8 cellular contexts compared by ENCODE assay signal in the genomic region with DNA sequence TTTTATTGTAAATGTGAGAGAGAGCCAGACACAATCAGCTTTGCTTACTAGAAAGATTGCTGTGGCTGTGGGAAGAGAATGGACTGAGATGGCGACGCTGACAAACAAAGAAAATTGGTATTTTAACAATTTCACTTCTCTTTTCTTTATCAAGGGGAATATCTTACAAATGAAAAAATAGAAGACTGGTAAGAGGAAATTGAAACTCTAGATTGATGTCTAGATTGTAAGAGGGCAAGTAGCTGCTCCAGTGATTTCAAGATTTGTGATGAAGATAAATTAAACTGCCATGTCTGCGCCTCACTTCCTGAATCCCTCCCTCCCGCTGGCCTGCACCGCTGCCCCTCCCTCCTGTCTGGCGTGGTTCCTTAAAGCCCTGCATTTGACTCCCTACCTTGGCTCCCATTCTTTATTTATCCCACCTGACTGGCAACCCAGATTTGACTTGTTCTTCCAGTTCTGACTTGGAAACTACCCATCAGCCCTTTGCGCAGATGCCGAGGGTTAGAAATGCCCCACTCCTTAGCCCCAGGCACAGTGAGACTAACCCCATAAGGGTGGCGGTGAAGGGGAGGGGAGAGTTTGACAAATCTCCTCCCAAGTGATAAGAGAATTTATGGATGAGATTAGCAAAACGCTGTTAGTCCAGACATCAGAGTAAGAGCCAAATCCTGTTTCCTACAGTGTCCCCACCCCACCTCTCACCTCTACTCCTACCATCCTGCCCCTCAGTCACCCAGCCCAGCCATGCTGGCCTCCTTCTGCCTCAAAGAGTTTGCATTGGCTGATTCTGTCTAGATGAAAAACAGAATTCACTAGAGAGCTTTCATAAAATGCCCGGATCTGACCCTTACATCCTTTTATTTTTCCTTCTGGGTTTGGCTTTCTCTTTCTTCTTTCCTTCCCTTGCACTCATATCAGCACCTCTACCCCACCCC.
A peak's percentile ranks its signal among the peaks of the same experiment; 100 is the strongest.
DNase-seq lines count a peak whose midpoint lies in the region; ATAC-seq lines count a peak whose summit lies in the region.

No MANE protein-coding gene starts in this region.

- H3K4me1 Mint-ChIP-seq in IgD-negative memory B cell: peaks cover 18 to 31% (median 30%) of the 10 kb centered on the region in 3 donors
- H3K4me1 Mint-ChIP-seq in activated T-helper 1 cell treated with anti-CD3 and anti-CD28 coated beads, Interleukin-12 subunit alpha, Interleukin-12 subunit beta, Interleukin-2, Interleukin-4 antibody, amounts not matched to agents 30 ng/mL and 10 ng/mL and 1 ng/mL, durations not matched to agents 14 hours and 24 hours and 36 hours (ENCODE audit: low read depth): peaks cover 22% of the 10 kb centered on the region

- no peaks in the 10 kb centered on the region for H3K27me3 Mint-ChIP-seq in IgD-negative memory B cell
- no peaks in the 10 kb centered on the region for H3K27me3 Mint-ChIP-seq in activated T-helper 1 cell treated with anti-CD3 and anti-CD28 coated beads, Interleukin-12 subunit alpha, Interleukin-12 subunit beta, Interleukin-2, Interleukin-4 antibody, amounts not matched to agents 30 ng/mL and 10 ng/mL and 1 ng/mL, durations not matched to agents 14 hours and 24 hours and 36 hours (ENCODE audit: insufficient read depth)

- no peak for DNase-seq in activated T-helper 1 cell treated with anti-CD3 and anti-CD28 coated beads, Interleukin-12 subunit alpha, Interleukin-12 subunit beta, Interleukin-2, Interleukin-4 antibody, amounts not matched to agents 30 ng/mL and 10 ng/mL and 1 ng/mL, durations not matched to agents 14 hours and 24 hours and 36 hours (ENCODE audit: low spot score)
- peak; percentile 51 for DNase-seq in medulla oblongata (ENCODE audit: extremely low spot score)
- DNase-seq in 8988T: no peak
- no peak for DNase-seq in stimulated activated CD4-positive, alpha-beta T cell treated with anti-CD3 and anti-CD28 coated beads, Interleukin-4, amount 100 ng/mL, for 1 hour
- no peak for DNase-seq in effector CD8-positive, alpha-beta T cell (lab: John Stamatoyannopoulos, UW)

- peak overlapping the region; percentile 76 to 93 (median 84) for H3K4me3 Mint-ChIP-seq in IgD-negative memory B cell
- H3K4me3 Mint-ChIP-seq in activated T-helper 1 cell treated with anti-CD3 and anti-CD28 coated beads, Interleukin-12 subunit alpha, Interleukin-12 subunit beta, Interleukin-2, Interleukin-4 antibody, amounts not matched to agents 30 ng/mL and 10 ng/mL and 1 ng/mL, durations not matched to agents 14 hours and 24 hours and 36 hours: peak overlapping the region; percentile 74

- H3K9me3 Mint-ChIP-seq in IgD-negative memory B cell: peaks cover 2 to 5% (median 3%) of the 10 kb centered on the region in 3 donors
- peaks cover 18% of the 10 kb centered on the region for H3K9me3 Mint-ChIP-seq in activated T-helper 1 cell treated with anti-CD3 and anti-CD28 coated beads, Interleukin-12 subunit alpha, Interleukin-12 subunit beta, Interleukin-2, Interleukin-4 antibody, amounts not matched to agents 30 ng/mL and 10 ng/mL and 1 ng/mL, durations not matched to agents 14 hours and 24 hours and 36 hours

- peak overlapping the region; percentile 45; the same call in 1 of the 2 replicates for H3K4me3 ChIP-seq in GM08714 (ENCODE audit: low read length)

- ATAC-seq in GM21528 (IDR thresholded peaks at IDR 0.05; ENCODE audit: low FRiP score, unreplicated experiment): peak; percentile 50

- intact Hi-C loops in activated T-helper 1 cell treated with anti-CD3 and anti-CD28 coated beads, Interleukin-12 subunit alpha, Interleukin-12 subunit beta, Interleukin-2, Interleukin-4 antibody, amounts not matched to agents 30 ng/mL and 10 ng/mL and 1 ng/mL, durations not matched to agents 14 hours and 24 hours and 36 hours (cut with micrococcal nuclease): loop anchor here (1.0 to 5.0 kb wide), 3 partner anchors 16 to 532 kb away; a partner anchor contains a TSS

- H3K36me3 Mint-ChIP-seq in IgD-negative memory B cell: no peaks in the 10 kb centered on the region
- peaks cover 7% of the 10 kb centered on the region for H3K36me3 Mint-ChIP-seq in activated T-helper 1 cell treated with anti-CD3 and anti-CD28 coated beads, Interleukin-12 subunit alpha, Interleukin-12 subunit beta, Interleukin-2, Interleukin-4 antibody, amounts not matched to agents 30 ng/mL and 10 ng/mL and 1 ng/mL, durations not matched to agents 14 hours and 24 hours and 36 hours (ENCODE audit: low read depth)

- peak overlapping the region; percentile 90 to 98 (median 97) for H3K27ac Mint-ChIP-seq in IgD-negative memory B cell
- peak overlapping the region; percentile 73 for H3K27ac Mint-ChIP-seq in activated T-helper 1 cell treated with anti-CD3 and anti-CD28 coated beads, Interleukin-12 subunit alpha, Interleukin-12 subunit beta, Interleukin-2, Interleukin-4 antibody, amounts not matched to agents 30 ng/mL and 10 ng/mL and 1 ng/mL, durations not matched to agents 14 hours and 24 hours and 36 hours
